Comparison of ENCODE assay signal across 8 cellular contexts in the genomic region with DNA sequence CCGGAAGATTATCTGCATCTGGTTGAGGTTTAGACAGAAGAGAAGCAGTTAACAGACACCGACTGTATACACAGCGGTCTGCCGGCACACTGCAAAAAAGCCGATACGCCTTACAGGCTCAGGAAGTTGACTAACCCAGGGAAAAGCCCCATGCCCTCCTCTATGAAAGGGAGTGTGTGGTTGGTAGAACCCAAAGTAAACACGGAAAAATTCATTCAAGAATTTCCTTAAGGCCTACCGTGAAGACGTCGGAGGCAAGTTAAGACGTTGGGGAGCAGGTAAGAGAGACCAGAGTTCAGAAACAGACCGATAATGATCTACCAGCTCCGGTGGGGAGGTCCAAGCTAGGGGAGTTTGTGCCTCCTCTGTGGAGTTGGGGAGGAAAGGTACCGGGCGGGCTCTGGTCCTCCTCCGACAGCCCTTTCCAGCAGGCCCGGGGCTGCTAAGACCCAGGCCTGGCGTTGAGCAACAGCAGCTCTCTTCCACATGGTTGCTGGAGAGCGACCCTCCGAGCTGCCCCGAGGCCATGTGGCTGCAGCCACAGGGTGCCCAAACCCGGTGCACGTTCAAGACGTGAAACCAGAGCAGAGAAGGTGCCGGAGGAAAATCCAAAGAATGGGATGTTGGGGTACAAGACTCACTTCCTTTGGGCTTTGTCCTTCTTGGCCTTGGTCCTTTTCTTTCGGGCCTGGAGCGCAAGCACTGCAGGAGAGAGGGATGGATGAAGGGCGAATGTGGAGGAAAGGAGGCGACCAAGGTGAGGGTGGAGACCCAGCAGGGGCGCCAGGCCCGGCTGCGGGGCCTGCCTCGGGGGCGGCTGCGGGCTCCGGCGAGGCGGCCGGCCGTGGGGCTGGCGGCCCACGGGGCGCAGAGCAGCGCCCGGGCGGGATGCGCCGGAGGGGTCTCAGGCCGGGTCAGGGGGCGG. TPM values are rescaled to one million over a fixed set of nuclear protein-coding genes. Genes with fewer than 3 reads are reported as not detected.
A peak's percentile ranks its signal among the peaks of the same experiment; 100 is the strongest.
DNase-seq lines count a peak whose midpoint lies in the region; ATAC-seq lines count a peak whose summit lies in the region.

No MANE protein-coding gene starts in this region.

- H3K23ac ChIP-seq in mesenchymal stem cell (ENCODE audit: low read length in 2 of 2), result peak overlapping the region in 1 of 2 experiments; percentile 3

- H3K4me1 Mint-ChIP-seq in activated CD4-positive, alpha-beta T cell treated with anti-CD3 and anti-CD28 coated beads, Interleukin-2, amount 10 ng/mL, durations not matched to agents 24 days and 14 days, result peaks cover 44% of the 10 kb centered on the region

- peak overlapping the region; percentile 12 for H4K8ac ChIP-seq in mesenchymal stem cell (ENCODE audit: low read length)

- H2AFZ ChIP-seq in mesenchymal stem cell (ENCODE audit: low read depth, low read length), result peak overlapping the region; percentile 29

- H3K27ac ChIP-seq in mesenchymal stem cell (ENCODE audit: low read length, poor library complexity, severe bottlenecking), result peak overlapping the region; percentile 47

- peaks cover 38% of the 10 kb centered on the region for H3K36me3 Mint-ChIP-seq in activated CD4-positive, alpha-beta T cell treated with anti-CD3 and anti-CD28 coated beads, Interleukin-2, amount 10 ng/mL, durations not matched to agents 24 days and 14 days (ENCODE audit: low read depth)

- peak overlapping the region; percentile 88 for H3K9ac ChIP-seq in mesenchymal stem cell (ENCODE audit: low read length)

- H2BK12ac ChIP-seq in mesenchymal stem cell (ENCODE audit: low read length in 2 of 2), result no peak overlapping the region

- peaks cover 10% of the 10 kb centered on the region for H3K79me1 ChIP-seq in mesenchymal stem cell (replicated peaks; ENCODE audit: low read length, poor library complexity, severe bottlenecking)

- H3K9me3 ChIP-seq in mesenchymal stem cell (ENCODE audit: control insufficient read depth, low read length), result no peaks in the 10 kb centered on the region

- H3K4me1 ChIP-seq in mesenchymal stem cell (ENCODE audit: control insufficient read depth, insufficient read depth, low read depth, low read length), result peaks cover 6% of the 10 kb centered on the region

- WGBS in mesenchymal stem cell, result under 1% methylated on average over 44 of the region's 50 CpGs

- peak overlapping the region; percentile 98 for H3K4me3 Mint-ChIP-seq in activated CD4-positive, alpha-beta T cell treated with anti-CD3 and anti-CD28 coated beads, Interleukin-2, amount 10 ng/mL, durations not matched to agents 24 days and 14 days

- H2AK5ac ChIP-seq in mesenchymal stem cell (ENCODE audit: low read length, severe bottlenecking), result no peak overlapping the region

- DNase-seq in GM03348 (ENCODE audit: low spot score) (peak; percentile 57), LHCN-M2 (ENCODE audit: low read depth) (peak; percentile 36), ecto neural progenitor cell (ENCODE audit: low spot score) (peak; percentile 65), mesenchymal stem cell (peak; percentile 88), GOT3 (lab: John Stamatoyannopoulos, UW) (no peak)
- DNase-seq in activated CD4-positive, alpha-beta T cell treated with anti-CD3 and anti-CD28 coated beads, Interleukin-2, amount 10 ng/mL, durations not matched to agents 24 days and 14 days, result peak; percentile 86
- DNase-seq in stimulated activated CD8-positive, alpha-beta memory T cell treated with anti-CD3 and anti-CD28 coated beads, Interleukin-15, amount 100 ng/mL, for 24 hours (ENCODE audit: low read depth), result peak; percentile 13

- peak overlapping the region; percentile 62 for H3K4me2 ChIP-seq in mesenchymal stem cell (ENCODE audit: low read length, poor library complexity, severe bottlenecking)

- H2BK5ac ChIP-seq in mesenchymal stem cell (ENCODE audit: low read depth, low read length, poor library complexity, severe bottlenecking), result no peak overlapping the region

- H2BK120ac ChIP-seq in mesenchymal stem cell (ENCODE audit: low read depth, low read length), result peak overlapping the region; percentile 57

- peak overlapping the region; percentile 60 to 61 for H3K18ac ChIP-seq in mesenchymal stem cell (ENCODE audit: low read depth in 1 of 2, low read length in 2 of 2)

- no peaks in the 10 kb centered on the region for H3K27me3 Mint-ChIP-seq in activated CD4-positive, alpha-beta T cell treated with anti-CD3 and anti-CD28 coated beads, Interleukin-2, amount 10 ng/mL, durations not matched to agents 24 days and 14 days

- peak overlapping the region in 1 of 2 experiments; percentile 65 for H3K4ac ChIP-seq in mesenchymal stem cell (ENCODE audit: low read depth in 1 of 2, low read length in 2 of 2)

- peaks cover under 1 to 9% of the 10 kb centered on the region in 2 experiments for H3K36me3 ChIP-seq in mesenchymal stem cell (ENCODE audit: control insufficient read depth in 1 of 2, insufficient read depth in 2 of 2, low read depth in 1 of 2, low read length in 2 of 2)

- peak overlapping the region in 1 of 2 experiments; percentile 44 for H3K14ac ChIP-seq in mesenchymal stem cell (ENCODE audit: low read length in 2 of 2)

- no peaks in the 10 kb centered on the region for H3K27me3 ChIP-seq in mesenchymal stem cell (ENCODE audit: control insufficient read depth in 1 of 2, insufficient read depth in 1 of 2, low read length in 2 of 2)

- no peaks in the 10 kb centered on the region for H3K9me3 Mint-ChIP-seq in activated CD4-positive, alpha-beta T cell treated with anti-CD3 and anti-CD28 coated beads, Interleukin-2, amount 10 ng/mL, durations not matched to agents 24 days and 14 days

- ATAC-seq in GM21786 (IDR thresholded peaks at IDR 0.05; ENCODE audit: unreplicated experiment), result peak; percentile 50

- H2BK15ac ChIP-seq in mesenchymal stem cell (ENCODE audit: low read depth, poor library complexity, severe bottlenecking), result no peak overlapping the region

- no peak overlapping the region for H4K91ac ChIP-seq in mesenchymal stem cell (ENCODE audit: low read length)

- peak overlapping the region; percentile 98 for H3K27ac Mint-ChIP-seq in activated CD4-positive, alpha-beta T cell treated with anti-CD3 and anti-CD28 coated beads, Interleukin-2, amount 10 ng/mL, durations not matched to agents 24 days and 14 days

- H3K4me3 ChIP-seq in mesenchymal stem cell (ENCODE audit: insufficient read depth in 1 of 2, low read depth in 1 of 2, low read length in 2 of 2), result peak overlapping the region; percentile 81 to 98

- intact Hi-C loops in activated CD4-positive, alpha-beta T cell treated with anti-CD3 and anti-CD28 coated beads, Interleukin-2, amount 10 ng/mL, durations not matched to agents 24 days and 14 days (cut with micrococcal nuclease), result loop anchor here (1.0 to 10.0 kb wide), 3 partner anchors 53 to 175 kb away; a partner anchor contains a TSS

RNA-seq across cellular contexts. Expression of a gene that starts 0.8 kb away (rescaled TPM):
- total RNA-seq in LHCN-M2 (2014; rRNA removed), result 54.0 and 55.9 TPM in 2 replicates
- 12.2 TPM for polyA plus RNA-seq in LHCN-M2 (2012)
- total RNA-seq in activated CD4-positive, alpha-beta T cell treated with anti-CD3 and anti-CD28 coated beads, Interleukin-2, amount 10 ng/mL, durations not matched to agents 24 days and 14 days, result 162 and 163 TPM in 2 replicates
- polyA plus RNA-seq in mesenchymal stem cell (2013, experiment 1 of 2), result 21.2 TPM
- polyA plus RNA-seq in mesenchymal stem cell (2013, experiment 2 of 2), result 21.6 TPM
